Comparison of ENCODE assay signal across 24 cellular contexts in genomic region chr12:89650239-89650638, GRCh38. TPM values are rescaled to one million over a fixed set of nuclear protein-coding genes. Genes with fewer than 3 reads are reported as not detected.
DNase-seq lines count a peak whose midpoint lies in the region; FAIRE-seq and TF ChIP-seq lines count a peak whose summit lies in the region.
"Had no signal": no experiment of that assay in that cellular context is flagged by ENCODE, and none has a peak within 500 bp of the region (broad histone marks: within the 10 kb centered on the region; RNA-seq: fewer than 3 reads in every experiment).

No MANE protein-coding gene starts in this region.

- no peak overlapping the region for H2AFZ ChIP-seq in astrocyte (ENCODE audit: low read depth, low read length)
- no peak overlapping the region for H2AFZ ChIP-seq in hepatocyte

- H3K4me3 Mint-ChIP-seq in astrocyte (ENCODE audit: unreplicated experiment) = no peak overlapping the region

- H4K20me1 ChIP-seq in astrocyte (ENCODE audit: insufficient read depth, low read length) (peaks cover 20% of the 10 kb centered on the region), hepatocyte (ENCODE audit: insufficient read depth, poor library complexity, severe bottlenecking) (peaks cover 2% of the 10 kb centered on the region)

- no peaks in the 10 kb centered on the region for H3K9me2 ChIP-seq in hepatocyte (replicated peaks; ENCODE audit: insufficient read depth)
- H3K9me2 ChIP-seq: SK-N-SH had no signal

- WGBS in hepatocyte (ENCODE audit: low lambda C conversion rate, missing lambda C conversion rate) = 91% methylated on average over 2 of the region's 2 CpGs

- H3K4me2 ChIP-seq in astrocyte (ENCODE audit: low read length) (no peak overlapping the region), hepatocyte (no peak overlapping the region)
- H3K4me2 ChIP-seq: BLaER1, SK-N-SH had no signal

- peaks cover 19% of the 10 kb centered on the region for H3K36me3 Mint-ChIP-seq in astrocyte (ENCODE audit: low read depth, unreplicated experiment)

- no peak for TF ChIP-seq CTCF in astrocyte (IDR thresholded peaks at IDR 0.05; ENCODE audit: insufficient read depth, low read depth, low read length)
- TF ChIP-seq CTCF in fibroblast of mammary gland (conservative IDR thresholded peaks at IDR 0.05; ENCODE audit: control insufficient read depth, insufficient read depth, low read depth, low read length) = no peak
- TF ChIP-seq CTCF in hepatocyte (IDR thresholded peaks at IDR 0.05; ENCODE audit: poor library complexity) = no peak

- H3K36me3 ChIP-seq in astrocyte (ENCODE audit: insufficient read depth, low read length) (no peaks in the 10 kb centered on the region), hepatocyte (replicated peaks; ENCODE audit: insufficient read depth, low read depth) (peaks cover 3% of the 10 kb centered on the region)

- H3K4me1 ChIP-seq in astrocyte (ENCODE audit: insufficient read depth, low read length) = no peaks in the 10 kb centered on the region
- H3K4me1 ChIP-seq in hepatocyte (ENCODE audit: insufficient read depth) = peaks cover 17% of the 10 kb centered on the region
- H3K4me1 ChIP-seq: BLaER1 had no signal

- H3K27me3 Mint-ChIP-seq in astrocyte (ENCODE audit: low read depth, unreplicated experiment) = no peaks in the 10 kb centered on the region
- H3K27me3 Mint-ChIP-seq: CD4-positive, CD25-positive, alpha-beta regulatory T cell had no signal

- H3K4me1 Mint-ChIP-seq in astrocyte (ENCODE audit: low read depth, unreplicated experiment) = peaks cover 17% of the 10 kb centered on the region

- H3K9me3 Mint-ChIP-seq in astrocyte (ENCODE audit: unreplicated experiment) = peaks cover 9% of the 10 kb centered on the region

- H3K27me3 ChIP-seq in astrocyte (ENCODE audit: insufficient read depth, low read length) (no peaks in the 10 kb centered on the region), hepatocyte (no peaks in the 10 kb centered on the region)
- H3K27me3 ChIP-seq: BLaER1 had no signal

- no peak overlapping the region for H3K9ac ChIP-seq in astrocyte (ENCODE audit: low read length)
- H3K9ac ChIP-seq: BLaER1, SK-N-SH had no signal

- DNase-seq in Daoy (ENCODE audit: low read depth) = peak; percentile 4
- peak; percentile 6 for DNase-seq in HT1080 (ENCODE audit: low read depth)
- DNase-seq in astrocyte (ENCODE audit: low read depth) = peak; percentile 45
- peak; percentile 21 for DNase-seq in fibroblast of mammary gland (ENCODE audit: low read depth)
- no peak for DNase-seq in NCI-H526 (lab: John Stamatoyannopoulos, UW)
- no peak for DNase-seq in hepatocyte (ENCODE audit: low spot score)
- DNase-seq in T1000 (lab: John Stamatoyannopoulos, UW) = no peak
- no peak for DNase-seq in KG1 (lab: John Stamatoyannopoulos, UW)
- DNase-seq: CD4-positive, CD25-positive, alpha-beta regulatory T cell; DMS153; DND-41; KBM-7; MM.1S; NCI-H1092; NCI-H1436; NCI-H187 treated with DMSO at 0.1 percent for 48 hours; NCI-H2171 treated with DMSO at 0.1 percent for 48 hours; NCI-H524; NCI-H774; SK-N-SH had no signal

- peaks cover 7% of the 10 kb centered on the region for H3K9me3 ChIP-seq in astrocyte (ENCODE audit: insufficient read depth, low read depth, low read length)
- no peaks in the 10 kb centered on the region for H3K9me3 ChIP-seq in hepatocyte (ENCODE audit: low read depth)
- H3K9me3 ChIP-seq: BLaER1, SK-N-SH had no signal

- H3K27ac Mint-ChIP-seq in astrocyte (ENCODE audit: unreplicated experiment) = no peak overlapping the region

- no peak for FAIRE-seq in astrocyte (lab: Jason Lieb, UNC)
- FAIRE-seq: G401.6, H54 had no signal

- H3K4me3 ChIP-seq in astrocyte (ENCODE audit: insufficient read depth, low read depth, low read length) (no peak overlapping the region), fibroblast of mammary gland (ENCODE audit: control insufficient read depth, low read depth, low read length) (no peak overlapping the region), hepatocyte (no peak overlapping the region)
- H3K4me3 ChIP-seq: BLaER1 had no signal

- peaks cover 33% of the 10 kb centered on the region for H3K79me2 ChIP-seq in astrocyte (ENCODE audit: insufficient read depth, low read length)
- H3K79me2 ChIP-seq in hepatocyte = peaks cover 83% of the 10 kb centered on the region

- H3K27ac ChIP-seq in astrocyte (ENCODE audit: low read depth, low read length) = no peak overlapping the region
- no peak overlapping the region for H3K27ac ChIP-seq in hepatocyte
- H3K27ac ChIP-seq: BLaER1, HL-60 had no signal

RNA-seq across cellular contexts. Expression of gene ATP2B1, which starts 58.4 kb away (rescaled TPM):
- 26.9 and 37.0 TPM in 2 replicates for total RNA-seq in Daoy (2014; rRNA removed; shearing (Covaris generic))
- 61.0 and 70.0 TPM in 2 replicates for total RNA-seq in HT1080 (2014; rRNA removed; shearing (Covaris generic))
- polyA plus RNA-seq in HT1080 (2015; cell fraction: cytosol; rRNA removed) = 23.2 and 28.2 TPM in 2 replicates
- 53.7 and 67.6 TPM in 2 replicates for polyA plus RNA-seq in HT1080 (2015; cell fraction: nucleus; rRNA removed)
- total RNA-seq in astrocyte = 48.9 and 54.7 TPM in 2 replicates
- total RNA-seq in hepatocyte = 67.2 and 71.4 TPM in 2 replicates
- 52.2 and 67.1 TPM in 2 replicates for polyA plus RNA-seq in hepatocyte

Comparison
In these comparisons a context has a peak if more than half of its experiments do, and no peak if none do; other contexts are left out.
1. DNase-seq: peak in Daoy (single experiment), HT1080 (single experiment), astrocyte (single experiment) and fibroblast of mammary gland (single experiment); none in NCI-H526 (0 of 2), hepatocyte (single experiment), T1000 (single experiment) and KG1 (single experiment).